20 cellular contexts compared by ENCODE assay signal in genomic region chr7:147813316-147813715, GRCh38.
"Had no signal": no experiment of that assay in that cellular context is flagged by ENCODE, and none has a peak within 500 bp of the region (broad histone marks: within the 10 kb centered on the region; RNA-seq: fewer than 3 reads in every experiment).

No MANE protein-coding gene starts in this region.

- H3K27me3 ChIP-seq: dorsolateral prefrontal cortex, esophagus muscularis mucosa, foreskin keratinocyte, gastroesophageal sphincter, heart left ventricle, hepatocyte had no signal

- DNase-seq: dermis blood vessel endothelial cell; dorsolateral prefrontal cortex; effector CD4-positive, alpha-beta T cell; effector memory CD4-positive, alpha-beta T cell; foreskin keratinocyte; heart left ventricle; hypothalamus; kidney; kidney glomerular epithelial cell; left colon; left ventricle myocardium superior; lower lobe of right lung; mesenchymal stem cell; mucosa of descending colon; naive B cell; naive thymus-derived CD8-positive, alpha-beta T cell had no signal

- H3K36me3 ChIP-seq: esophagus muscularis mucosa, gastroesophageal sphincter, heart left ventricle, lower lobe of right lung had no signal

- H3K4me3 ChIP-seq: coronary artery, dorsolateral prefrontal cortex, esophagus muscularis mucosa, gastroesophageal sphincter, heart left ventricle, hepatocyte, lower lobe of right lung, mucosa of descending colon had no signal

- H3K27ac ChIP-seq: coronary artery, dorsolateral prefrontal cortex, esophagus muscularis mucosa, foreskin keratinocyte, gastroesophageal sphincter, heart left ventricle, hepatocyte, lower lobe of right lung had no signal

- H3K9me3 ChIP-seq: esophagus muscularis mucosa, gastroesophageal sphincter, heart left ventricle, lower lobe of right lung, mucosa of descending colon had no signal

- H3K4me1 ChIP-seq: foreskin keratinocyte, heart left ventricle, lower lobe of right lung had no signal
